11 cellular contexts compared by ENCODE assay signal in genomic region chr2:8821276-8822217, GRCh38. TPM values are rescaled to one million over a fixed set of nuclear protein-coding genes. Genes with fewer than 3 reads are reported as not detected.
DNase-seq lines count a peak whose midpoint lies in the region; ATAC-seq and TF ChIP-seq lines count a peak whose summit lies in the region.
"Had no signal": no experiment of that assay in that cellular context is flagged by ENCODE, and none has a peak within 500 bp of the region (broad histone marks: within the 10 kb centered on the region; RNA-seq: fewer than 3 reads in every experiment).

No MANE protein-coding gene starts in this region.

- H3K27me3 Mint-ChIP-seq in nephron progenitor cell (ENCODE audit: low read depth, poor library complexity): no peaks in the 10 kb centered on the region
- no peaks in the 10 kb centered on the region for H3K27me3 Mint-ChIP-seq in stimulated activated memory B cell treated with anti-CD40 and anti-IgM and Interleukin-4, amounts not matched to agents 10 μg/mL and 1 μg/mL and 100 μg/mL, for 72 hours
- no peaks in the 10 kb centered on the region for H3K27me3 Mint-ChIP-seq in activated CD4-positive, alpha-beta T cell treated with anti-CD3 and anti-CD28 coated beads for 36 hours
- H3K27me3 Mint-ChIP-seq: T-cell had no signal

- ATAC-seq in HG02938 (IDR thresholded peaks at IDR 0.05; ENCODE audit: unreplicated experiment): no peak
- no peak for ATAC-seq in stimulated activated memory B cell treated with anti-CD40 and anti-IgM and Interleukin-4, amounts not matched to agents 10 μg/mL and 1 μg/mL and 100 μg/mL, for 72 hours
- ATAC-seq in activated CD4-positive, alpha-beta T cell treated with anti-CD3 and anti-CD28 coated beads for 36 hours: no peak
- ATAC-seq: T-cell had no signal

- H3K36me3 Mint-ChIP-seq in nephron progenitor cell (ENCODE audit: low read depth): peaks cover 45% of the 10 kb centered on the region
- H3K36me3 Mint-ChIP-seq in stimulated activated memory B cell treated with anti-CD40 and anti-IgM and Interleukin-4, amounts not matched to agents 10 μg/mL and 1 μg/mL and 100 μg/mL, for 72 hours: peaks cover 25% of the 10 kb centered on the region
- peaks cover 12% of the 10 kb centered on the region for H3K36me3 Mint-ChIP-seq in activated CD4-positive, alpha-beta T cell treated with anti-CD3 and anti-CD28 coated beads for 36 hours (ENCODE audit: low read depth)

- peak overlapping the region; percentile 79 for H3K27ac Mint-ChIP-seq in nephron progenitor cell
- H3K27ac Mint-ChIP-seq in stimulated activated memory B cell treated with anti-CD40 and anti-IgM and Interleukin-4, amounts not matched to agents 10 μg/mL and 1 μg/mL and 100 μg/mL, for 72 hours: no peak overlapping the region
- no peak overlapping the region for H3K27ac Mint-ChIP-seq in activated CD4-positive, alpha-beta T cell treated with anti-CD3 and anti-CD28 coated beads for 36 hours
- H3K27ac Mint-ChIP-seq: T-cell had no signal

- DNase-seq in AG08396 (ENCODE audit: low spot score) (peak; percentile 36), NOMO-1 (lab: John Stamatoyannopoulos, UW; ENCODE audit: unreplicated experiment in 2 of 2) (peak; percentile 49 to 53), fibroblast of peridontal ligament (ENCODE audit: extremely low read depth) (peak; percentile 77), nephron progenitor cell (no peak), activated gamma-delta T cell treated with Interleukin-2 at 50 U/mL for 16 hours (no peak)
- no peak for DNase-seq in activated CD4-positive, alpha-beta T cell treated with anti-CD3 and anti-CD28 coated beads for 36 hours
- DNase-seq: NCI-H1092 treated with DMSO at 0.1 percent for 48 hours; stimulated activated naive CD4-positive, alpha-beta T cell treated with Interleukin-2 at 50 U/mL for 16 hours; T-cell had no signal

- no peaks in the 10 kb centered on the region for H3K4me1 Mint-ChIP-seq in nephron progenitor cell
- no peaks in the 10 kb centered on the region for H3K4me1 Mint-ChIP-seq in stimulated activated memory B cell treated with anti-CD40 and anti-IgM and Interleukin-4, amounts not matched to agents 10 μg/mL and 1 μg/mL and 100 μg/mL, for 72 hours
- no peaks in the 10 kb centered on the region for H3K4me1 Mint-ChIP-seq in activated CD4-positive, alpha-beta T cell treated with anti-CD3 and anti-CD28 coated beads for 36 hours

- TF ChIP-seq CTCF in nephron progenitor cell (IDR thresholded peaks at IDR 0.05): no peak

- intact Hi-C loops in activated CD4-positive, alpha-beta T cell treated with anti-CD3 and anti-CD28 coated beads for 36 hours (cut with DNase I, micrococcal nuclease): no loop called here

- no peaks in the 10 kb centered on the region for H3K9me3 Mint-ChIP-seq in nephron progenitor cell
- no peaks in the 10 kb centered on the region for H3K9me3 Mint-ChIP-seq in stimulated activated memory B cell treated with anti-CD40 and anti-IgM and Interleukin-4, amounts not matched to agents 10 μg/mL and 1 μg/mL and 100 μg/mL, for 72 hours
- H3K9me3 Mint-ChIP-seq in activated CD4-positive, alpha-beta T cell treated with anti-CD3 and anti-CD28 coated beads for 36 hours (ENCODE audit: low read depth): no peaks in the 10 kb centered on the region
- H3K9me3 Mint-ChIP-seq: T-cell had no signal

- no peak overlapping the region for H3K4me3 Mint-ChIP-seq in nephron progenitor cell
- no peak overlapping the region for H3K4me3 Mint-ChIP-seq in stimulated activated memory B cell treated with anti-CD40 and anti-IgM and Interleukin-4, amounts not matched to agents 10 μg/mL and 1 μg/mL and 100 μg/mL, for 72 hours
- no peak overlapping the region for H3K4me3 Mint-ChIP-seq in activated CD4-positive, alpha-beta T cell treated with anti-CD3 and anti-CD28 coated beads for 36 hours
- H3K4me3 Mint-ChIP-seq: T-cell had no signal

- POLR2A ChIA-PET in activated CD4-positive, alpha-beta T cell treated with anti-CD3 and anti-CD28 coated beads for 36 hours (lab: Charles Lee): interaction anchor here (0.7 kb wide), 1 partner anchor 299 kb away, joined by 3 read pairs; no protein-coding TSS in a partner anchor

- CTCF ChIA-PET in activated CD4-positive, alpha-beta T cell treated with anti-CD3 and anti-CD28 coated beads for 36 hours (lab: Charles Lee): interaction anchor here (1.5 kb wide), 1 partner anchor 16 kb away, joined by 7 read pairs; no protein-coding TSS in a partner anchor

RNA-seq across cellular contexts. Expression of gene KIDINS220, which starts 15.9 kb away (rescaled TPM):
- 10 to 100 TPM; 22.7 to 24.4 TPM for total RNA-seq in activated CD4-positive, alpha-beta T cell treated with anti-CD3 and anti-CD28 coated beads for 36 hours

Comparison
In these comparisons a context has a peak if more than half of its experiments do, and no peak if none do; other contexts are left out.
1. DNase-seq: peak in AG08396 (single experiment), NOMO-1 (2 of 2) and fibroblast of peridontal ligament (single experiment); none in nephron progenitor cell (single experiment), activated gamma-delta T cell treated with Interleukin-2 at 50 U/mL for 16 hours (single experiment) and activated CD4-positive, alpha-beta T cell treated with anti-CD3 and anti-CD28 coated beads for 36 hours (single experiment).